Comparison of ENCODE assay signal across 18 cellular contexts in genomic region chr7:15245801-15246200, GRCh38.
"Had no signal": no experiment of that assay in that cellular context is flagged by ENCODE, and none has a peak within 500 bp of the region (broad histone marks: within the 10 kb centered on the region; RNA-seq: fewer than 3 reads in every experiment).

No MANE protein-coding gene starts in this region.

- ATAC-seq: K562 had no signal

- H3K4me3 ChIP-seq: K562 had no signal

- DNase-seq: Kasumi-1, MM.1S, NCI-H1092 treated with DMSO at 0.1 percent for 48 hours, NCI-H1436, NCI-H1694 treated with DMSO at 0.1 percent for 48 hours, NCI-H1930, NCI-H2081, NCI-H2107, NCI-H2171 treated with DMSO at 0.1 percent for 48 hours, NCI-H345, NCI-H446 treated with DMSO at 0.1 percent for 48 hours, NCI-H510A treated with DMSO at 0.1 percent for 48 hours, NCI-H526, NCI-H774, SHP77, SK-N-SH, SW 1271 had no signal
